Comparison of ENCODE assay signal across 23 cellular contexts in the genomic region with DNA sequence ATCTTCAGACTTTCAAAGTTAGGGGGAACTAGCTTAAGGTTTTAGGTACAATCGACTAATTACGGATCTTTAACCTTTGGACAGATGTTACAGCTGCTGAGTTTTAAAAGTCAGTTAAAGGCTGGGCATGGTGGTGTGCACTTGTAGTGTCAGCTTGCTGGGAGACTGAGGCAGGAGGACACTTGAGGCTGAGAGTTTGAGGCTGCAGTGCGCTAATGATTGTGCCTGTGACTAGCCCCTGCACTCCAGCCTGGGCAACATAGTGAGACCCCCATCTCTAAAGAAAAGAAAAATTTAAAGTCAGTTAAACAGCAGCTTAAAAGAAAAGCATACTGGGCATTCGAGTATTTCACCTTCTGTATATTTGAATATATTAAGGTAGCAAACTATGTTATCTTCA. TPM values are rescaled to one million over a fixed set of nuclear protein-coding genes. Genes with fewer than 3 reads are reported as not detected.
DNase-seq lines count a peak whose midpoint lies in the region; ATAC-seq and TF ChIP-seq lines count a peak whose summit lies in the region.
"Had no signal": no experiment of that assay in that cellular context is flagged by ENCODE, and none has a peak within 500 bp of the region (broad histone marks: within the 10 kb centered on the region; RNA-seq: fewer than 3 reads in every experiment).

No MANE protein-coding gene starts in this region.

- H3K27ac ChIP-seq in mammary epithelial cell (ENCODE audit: insufficient read depth, low read depth, low read length) = no peak overlapping the region
- H3K27ac ChIP-seq: 22Rv1; A549; BLaER1 treated with 17β-estradiol and CSF1 and Interleukin-3, amounts not matched to agents 10 nM and 100 nM; C4-2B had no signal

- H2AFZ ChIP-seq in mammary epithelial cell (ENCODE audit: low read depth, low read length) = no peak overlapping the region

- 92% methylated on average over 4 of the region's 4 CpGs for WGBS in mammary epithelial cell (ENCODE audit: low coverage, missing lambda C conversion rate)

- H3K9me3 Mint-ChIP-seq in MCF 10A (ENCODE audit: unreplicated experiment) (no peaks in the 10 kb centered on the region), WTC11 (no peaks in the 10 kb centered on the region), memory B cell (no peaks in the 10 kb centered on the region)
- H3K9me3 Mint-ChIP-seq: CD4-positive, alpha-beta T cell; CD8-positive, alpha-beta T cell had no signal

- TF ChIP-seq CTCF in MCF 10A (IDR thresholded peaks at IDR 0.05; ENCODE audit: unreplicated experiment) = no peak
- TF ChIP-seq CTCF in mammary epithelial cell (conservative IDR thresholded peaks at IDR 0.05 in 1 of 2, IDR thresholded peaks at IDR 0.05 in 1 of 2; ENCODE audit: extremely low read depth in 1 of 2, insufficient read depth in 1 of 2, low read depth in 1 of 2, low read length in 2 of 2) = no peak
- no peak for TF ChIP-seq CTCF in WTC11 (IDR thresholded peaks at IDR 0.05)

- H3K79me2 ChIP-seq in mammary epithelial cell (ENCODE audit: insufficient read depth, low read length) = no peaks in the 10 kb centered on the region

- peak overlapping the region; percentile 12 for H3K27ac Mint-ChIP-seq in MCF 10A (ENCODE audit: low read depth, unreplicated experiment)
- no peak overlapping the region for H3K27ac Mint-ChIP-seq in WTC11
- H3K27ac Mint-ChIP-seq in memory B cell = peak overlapping the region; percentile 8
- H3K27ac Mint-ChIP-seq: B cell; CD4-positive, alpha-beta T cell; CD8-positive, alpha-beta T cell had no signal

- H3K4me1 ChIP-seq in mammary epithelial cell (ENCODE audit: insufficient read depth, low read length) = no peaks in the 10 kb centered on the region
- H3K4me1 ChIP-seq: A549, Caco-2 had no signal

- no peak overlapping the region for H3K4me3 ChIP-seq in mammary epithelial cell (replicated peaks in 1 of 3; ENCODE audit: insufficient read depth in 1 of 3, low read depth in 2 of 3, low read length in 3 of 3)
- H3K4me3 ChIP-seq: A549; BLaER1 treated with 17β-estradiol and CSF1 and Interleukin-3, amounts not matched to agents 10 nM and 100 nM; GM12878 had no signal

- peaks cover 56% of the 10 kb centered on the region for H3K36me3 Mint-ChIP-seq in MCF 10A (ENCODE audit: insufficient read depth, unreplicated experiment)
- H3K36me3 Mint-ChIP-seq in WTC11 = peaks cover 24% of the 10 kb centered on the region
- H3K36me3 Mint-ChIP-seq in memory B cell = peaks cover 34% of the 10 kb centered on the region

- no peaks in the 10 kb centered on the region for H3K36me3 ChIP-seq in mammary epithelial cell (ENCODE audit: insufficient read depth, low read length)

- dilution Hi-C loops in mammary epithelial cell (cut with HindIII; ENCODE audit: low sequenced_read_pairs) = no loop called here

- DNase-seq in MCF 10A (ENCODE audit: unreplicated experiment) (no peak), mammary epithelial cell (no peak), WTC11 (ENCODE audit: low spot score) (no peak), memory B cell (ENCODE audit: low spot score in 2 of 2) (no peak), DMS153 treated with DMSO at 0.1 percent for 48 hours (lab: John Stamatoyannopoulos, UW; ENCODE audit: unreplicated experiment) (no peak), NCI-H1417 treated with DMSO at 0.1 percent for 48 hours (lab: John Stamatoyannopoulos, UW) (no peak)
- DNase-seq: AML-193; Caco-2; Calu3; CD4-positive, alpha-beta T cell; CD8-positive, alpha-beta T cell; DMS53; DMS79; DND-41; EL; GDM1 had no signal

- no peaks in the 10 kb centered on the region for H3K27me3 ChIP-seq in mammary epithelial cell (ENCODE audit: insufficient read depth, low read length)
- H3K27me3 ChIP-seq: BLaER1 treated with 17β-estradiol and CSF1 and Interleukin-3, amounts not matched to agents 10 nM and 100 nM had no signal

- BruUV-seq in MCF 10A (replicated peaks; lab: Mats Ljungman, UMichigan) (no TSS peak), mammary epithelial cell (replicated peaks; lab: Mats Ljungman, UMichigan) (no TSS peak)

- CTCF ChIA-PET in MCF 10A (lab: Yijun Ruan, JAX) (interaction anchor here (1.0 kb wide), 1 partner anchor 263 kb away, joined by 3 read pairs; no protein-coding TSS in a partner anchor), mammary epithelial cell (lab: Charles Lee; ENCODE audit: low non-redundant PET) (no interaction called here), WTC11 (lab: Charles Lee) (interaction anchor here (0.5 kb wide), 1 partner anchor 284 kb away, joined by 3 read pairs; no protein-coding TSS in a partner anchor)

- H3K4me2 ChIP-seq in mammary epithelial cell (ENCODE audit: insufficient read depth, low read depth, low read length) = no peak overlapping the region
- H3K4me2 ChIP-seq: A549; BLaER1 treated with 17β-estradiol and CSF1 and Interleukin-3, amounts not matched to agents 10 nM and 100 nM had no signal

- no peaks in the 10 kb centered on the region for H4K20me1 ChIP-seq in mammary epithelial cell (ENCODE audit: insufficient read depth, low read length)

- intact Hi-C loops in MCF 10A (cut with micrococcal nuclease) = no loop called here
- intact Hi-C loops in mammary epithelial cell (cut with micrococcal nuclease) = no loop called here

- no peaks in the 10 kb centered on the region for H3K9me3 ChIP-seq in mammary epithelial cell (replicated peaks; ENCODE audit: insufficient read depth, low read length)
- H3K9me3 ChIP-seq: A549; BLaER1 treated with 17β-estradiol and CSF1 and Interleukin-3, amounts not matched to agents 10 nM and 100 nM; Caco-2 had no signal

- in situ Hi-C loops in mammary epithelial cell (cut with MboI; ENCODE audit: low sequenced_read_pairs in 2 of 2) = no loop called here

- POLR2A ChIA-PET in MCF 10A (lab: Yijun Ruan, JAX) (interaction anchor here (1.1 kb wide), 1 partner anchor 50 kb away, joined by 3 read pairs; no protein-coding TSS in a partner anchor), WTC11 (lab: Charles Lee) (no interaction called here)

- H3K4me3 Mint-ChIP-seq in MCF 10A (ENCODE audit: unreplicated experiment) = no peak overlapping the region
- no peak overlapping the region for H3K4me3 Mint-ChIP-seq in WTC11
- no peak overlapping the region for H3K4me3 Mint-ChIP-seq in memory B cell
- H3K4me3 Mint-ChIP-seq: B cell; CD4-positive, alpha-beta T cell; CD8-positive, alpha-beta T cell had no signal

- H3K9ac ChIP-seq in mammary epithelial cell (ENCODE audit: insufficient read depth, low read length) = no peak overlapping the region
- H3K9ac ChIP-seq: BLaER1 treated with 17β-estradiol and CSF1 and Interleukin-3, amounts not matched to agents 10 nM and 100 nM had no signal

- ATAC-seq in WTC11 (no peak), memory B cell (ENCODE audit: low read depth) (no peak), GM19035 (IDR thresholded peaks at IDR 0.05; ENCODE audit: unreplicated experiment) (no peak)
- ATAC-seq: A549; CD8-positive, alpha-beta T cell; GM12878 had no signal

- H3K27me3 Mint-ChIP-seq in MCF 10A (ENCODE audit: insufficient read depth, unreplicated experiment) = no peaks in the 10 kb centered on the region
- H3K27me3 Mint-ChIP-seq in WTC11 (ENCODE audit: low read depth) = no peaks in the 10 kb centered on the region
- no peaks in the 10 kb centered on the region for H3K27me3 Mint-ChIP-seq in memory B cell
- H3K27me3 Mint-ChIP-seq: B cell; CD4-positive, alpha-beta T cell had no signal

- H3K4me1 Mint-ChIP-seq in MCF 10A (ENCODE audit: insufficient read depth, unreplicated experiment) (no peaks in the 10 kb centered on the region), WTC11 (0 out of 2 replicates have a peak, but pooled peaks cover 5% of the 10 kb centered on the region), memory B cell (peaks cover 6% of the 10 kb centered on the region)
- H3K4me1 Mint-ChIP-seq: B cell had no signal

TF ChIP-seq in WTC11, 78 proteins besides CTCF, POLR2A, EP300 and RAD21:
- TF ChIP-seq HMGXB4 (CRISPR knock-in tag; IDR thresholded peaks at IDR 0.05) (no peak), SP1 (CRISPR knock-in tag; conservative IDR thresholded peaks at IDR 0.05) (no peak), ZNF121 (CRISPR knock-in tag; IDR thresholded peaks at IDR 0.05) (peak; percentile 74)

RNA-seq across cellular contexts. Expression of gene JMY, which starts 51.4 kb away (rescaled TPM):
- total RNA-seq in MCF 10A (2022) (16.8 and 19.3 TPM in 2 replicates), mammary epithelial cell (10 to 100 TPM in 1 of 2 donors, 1 to 10 TPM in 1; 7.5 to 16.8 TPM), WTC11 (2021) (12.4 to 12.5 TPM (median 12.4 TPM) in 3 replicates)
- 1.5 TPM for polyA plus RNA-seq in mammary epithelial cell
- polyA minus RNA-seq in mammary epithelial cell = 3.2 TPM
